ENCODE assay signal across 8 cellular contexts in the genomic region with DNA sequence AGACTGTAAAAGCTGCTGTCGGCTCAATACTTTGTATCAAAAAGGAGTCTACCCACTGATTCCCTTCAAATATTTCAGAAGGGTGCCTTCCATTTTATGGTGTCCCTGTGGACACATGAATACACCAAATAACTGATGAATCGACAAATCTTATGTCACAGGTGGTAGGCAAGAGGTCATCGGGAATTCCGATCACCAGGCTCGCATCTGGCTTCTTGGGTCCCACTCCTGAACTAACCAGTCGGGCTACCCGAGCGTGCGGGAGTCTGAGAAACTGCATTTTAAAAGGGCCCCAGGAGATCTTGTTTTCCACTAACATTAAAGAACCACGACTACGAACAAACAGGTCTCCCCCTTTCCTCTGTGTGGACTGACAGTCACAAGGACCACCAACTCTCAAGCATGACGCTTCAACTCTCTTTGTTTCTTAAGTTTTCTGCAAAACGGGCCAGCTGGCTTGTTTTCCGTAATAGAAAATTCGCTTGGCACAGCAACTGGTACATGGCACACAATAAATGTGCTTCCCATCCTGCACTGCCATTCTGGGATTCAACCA. TPM values are rescaled to one million over a fixed set of nuclear protein-coding genes. Genes with fewer than 3 reads are reported as not detected.
DNase-seq lines count a peak whose midpoint lies in the region; ATAC-seq and TF ChIP-seq lines count a peak whose summit lies in the region.

No MANE protein-coding gene starts in this region.

- no peaks in the 10 kb centered on the region for H3K9me3 Mint-ChIP-seq in activated naive CD4-positive, alpha-beta T cell treated with anti-CD3 and anti-CD28 coated beads, Interleukin-2, amount 10 ng/mL, durations not matched to agents 7 days and 5 days

- H3K27ac ChIP-seq in ascending aorta (peak overlapping the region; percentile 95), lung (ENCODE audit: low read depth in 1 of 2, low read length in 1 of 2) (peak overlapping the region; percentile 94 to 96), upper lobe of left lung (peak overlapping the region; percentile 93 to 99 (median 96))

- H3K27me3 Mint-ChIP-seq in activated naive CD4-positive, alpha-beta T cell treated with anti-CD3 and anti-CD28 coated beads, Interleukin-2, amount 10 ng/mL, durations not matched to agents 7 days and 5 days: peaks cover 4% of the 10 kb centered on the region

- H3K4me3 Mint-ChIP-seq in activated naive CD4-positive, alpha-beta T cell treated with anti-CD3 and anti-CD28 coated beads, Interleukin-2, amount 10 ng/mL, durations not matched to agents 7 days and 5 days: peak overlapping the region; percentile 99

- H3K9me3 ChIP-seq in ascending aorta (no peaks in the 10 kb centered on the region), lung (ENCODE audit: control insufficient read depth in 2 of 2, insufficient read depth in 1 of 2, low read length in 1 of 2) (no peaks in the 10 kb centered on the region), upper lobe of left lung (no peaks in the 10 kb centered on the region)

- no peak for TF ChIP-seq EP300 in upper lobe of left lung (IDR thresholded peaks at IDR 0.05)

- peaks cover 5 to 22% of the 10 kb centered on the region in 2 donors for H3K4me1 ChIP-seq in ascending aorta
- H3K4me1 ChIP-seq in lung (ENCODE audit: control insufficient read depth in 2 of 2, insufficient read depth in 2 of 2, low read length in 2 of 2): peaks cover 4 to 15% of the 10 kb centered on the region in 2 donors
- peaks cover 20 to 35% (median 24%) of the 10 kb centered on the region in 4 donors for H3K4me1 ChIP-seq in upper lobe of left lung

- no peak for TF ChIP-seq CTCF in ascending aorta (IDR thresholded peaks at IDR 0.05)
- no peak for TF ChIP-seq CTCF in lung (IDR thresholded peaks at IDR 0.05; ENCODE audit: control extremely low read depth, extremely low read depth)
- TF ChIP-seq CTCF in upper lobe of left lung (IDR thresholded peaks at IDR 0.05): no peak

- H3K36me3 ChIP-seq in ascending aorta (peaks cover 0 to 3% of the 10 kb centered on the region in 2 donors), lung (ENCODE audit: control insufficient read depth in 2 of 2, insufficient read depth in 2 of 2, low read length in 2 of 2) (peaks cover 0 to 2% of the 10 kb centered on the region in 2 donors), upper lobe of left lung (peaks cover 0 to 3% (median 0%) of the 10 kb centered on the region in 4 donors)

- peak overlapping the region; percentile 91 for H3K27ac Mint-ChIP-seq in activated naive CD4-positive, alpha-beta T cell treated with anti-CD3 and anti-CD28 coated beads, Interleukin-2, amount 10 ng/mL, durations not matched to agents 7 days and 5 days

- peaks cover 44% of the 10 kb centered on the region for H3K4me1 Mint-ChIP-seq in activated naive CD4-positive, alpha-beta T cell treated with anti-CD3 and anti-CD28 coated beads, Interleukin-2, amount 10 ng/mL, durations not matched to agents 7 days and 5 days

- H3K27me3 ChIP-seq in ascending aorta (no peaks in the 10 kb centered on the region), lung (ENCODE audit: control insufficient read depth, insufficient read depth) (no peaks in the 10 kb centered on the region), upper lobe of left lung (no peaks in the 10 kb centered on the region)

- DNase-seq in activated naive CD4-positive, alpha-beta T cell treated with anti-CD3 and anti-CD28 coated beads, Interleukin-2, amount 10 ng/mL, durations not matched to agents 7 days and 5 days: no peak
- no peak for DNase-seq in activated naive CD4-positive, alpha-beta T cell treated with anti-CD3 and anti-CD28 coated beads, Interleukin-2, amount 50 U/mL, for 16 hours
- DNase-seq in ascending aorta (ENCODE audit: low spot score in 2 of 2) (no peak), lung (ENCODE audit: low spot score) (no peak), upper lobe of left lung (no peak), H4 (ENCODE audit: low spot score) (no peak)

- peak overlapping the region; percentile 70 to 94 for H3K4me3 ChIP-seq in ascending aorta
- peak overlapping the region; percentile 98 for H3K4me3 ChIP-seq in lung
- peak overlapping the region; percentile 77 to 95 (median 88) for H3K4me3 ChIP-seq in upper lobe of left lung

- CTCF ChIA-PET in activated naive CD4-positive, alpha-beta T cell treated with anti-CD3 and anti-CD28 coated beads, Interleukin-2, amount 10 ng/mL, durations not matched to agents 7 days and 5 days (lab: Charles Lee): interaction anchor here (1.2 to 1.4 kb wide), 2 partner anchors 92 to 115 kb away, joined by 3 to 8 read pairs; partner anchors contain the start of gene CPNE2

- intact Hi-C loops in ascending aorta (cut with DNase I): loop anchor here (5.0 to 10.0 kb wide), 6 partner anchors 93 to 620 kb away; partner anchors contain the start of genes CPNE2, HERPUD1, KIFC3 and MT1A

- WGBS in lung, 2 donors: 23 to 29% methylated on average over 15 of the region's 15 CpGs
- WGBS in upper lobe of left lung, 2 donors: 26 to 31% methylated on average over 15 of the region's 15 CpGs

- ATAC-seq in lung (ENCODE audit: insufficient read depth, low FRiP score) (no peak), upper lobe of left lung (ENCODE audit: low FRiP score in 2 of 2) (no peak), GM21367 (IDR thresholded peaks at IDR 0.05; ENCODE audit: unreplicated experiment) (no peak), GM21515 (IDR thresholded peaks at IDR 0.05; ENCODE audit: unreplicated experiment) (no peak)

- TF ChIP-seq POLR2A in upper lobe of left lung (IDR thresholded peaks at IDR 0.05): no peak

- H3K36me3 Mint-ChIP-seq in activated naive CD4-positive, alpha-beta T cell treated with anti-CD3 and anti-CD28 coated beads, Interleukin-2, amount 10 ng/mL, durations not matched to agents 7 days and 5 days: peaks cover 22% of the 10 kb centered on the region

RNA-seq across cellular contexts. Expression of gene PSME3IP1, which starts 0.9 kb away (rescaled TPM):
- total RNA-seq in ascending aorta (32.6 TPM), lung (10 to 100 TPM; 59.3 to 83.1 TPM), upper lobe of left lung (100 to 1,000 TPM in 1 of 6 donors, 10 to 100 TPM in 5; 49.9 to 113 (median 75.2) TPM)
- 10 to 100 TPM; 59.6 to 66.5 TPM for polyA plus RNA-seq in lung
- 104 and 139 TPM in 2 replicates for total RNA-seq in H4 (2014; rRNA removed; shearing (Covaris generic))

RNA-seq across cellular contexts. Expression of gene RSPRY1, which starts 1.2 kb away (rescaled TPM):
- 29.3 TPM for total RNA-seq in ascending aorta
- 10 to 100 TPM; 34.7 to 71.7 TPM for total RNA-seq in lung
- 10 to 100 TPM; 10.5 to 15.7 TPM for polyA plus RNA-seq in lung
- total RNA-seq in upper lobe of left lung: 100 to 1,000 TPM in 1 of 6 donors, 10 to 100 TPM in 5; 26.9 to 102 (median 30.3) TPM
- total RNA-seq in H4 (2014; rRNA removed; shearing (Covaris generic)): 25.1 and 28.6 TPM in 2 replicates
